ENCODE assay signal across 19 cellular contexts in the genomic region with DNA sequence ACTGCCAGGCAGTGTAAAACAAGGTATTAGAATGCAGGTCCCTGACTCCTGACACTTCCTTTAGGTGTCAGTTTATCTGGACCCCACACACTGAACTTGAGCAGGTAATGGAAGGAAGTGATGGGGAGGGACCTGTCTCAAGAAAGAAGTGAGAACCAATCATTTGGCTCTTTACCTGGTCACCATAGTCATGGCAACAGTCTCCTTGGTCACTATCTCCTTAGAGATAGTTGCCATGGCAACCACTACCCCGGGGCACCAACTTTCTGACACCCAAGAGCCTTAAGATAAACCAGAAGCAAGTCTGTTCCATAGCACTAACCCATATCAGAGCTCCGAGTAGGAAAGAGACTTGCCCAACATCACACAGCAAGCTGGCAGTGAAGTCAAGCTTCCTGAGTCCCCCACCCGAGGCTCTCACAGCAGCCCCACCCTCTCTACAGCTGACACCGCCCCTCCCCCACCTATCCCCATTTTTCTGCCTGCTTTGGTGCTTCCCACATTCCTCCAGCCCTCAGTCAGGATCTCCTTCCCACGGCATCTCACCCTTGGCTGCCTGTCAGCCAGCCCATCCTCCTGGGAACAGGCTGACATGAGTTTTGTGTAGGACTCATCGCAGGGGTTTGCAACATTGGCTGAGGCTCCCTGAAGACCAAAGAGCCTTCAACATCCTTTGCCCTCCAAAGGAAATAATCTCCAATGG. TPM values are rescaled to one million over a fixed set of nuclear protein-coding genes. Genes with fewer than 3 reads are reported as not detected.
A peak's percentile ranks its signal among the peaks of the same experiment; 100 is the strongest.
DNase-seq lines count a peak whose midpoint lies in the region; TF ChIP-seq lines count a peak whose summit lies in the region.
"Had no signal": no experiment of that assay in that cellular context is flagged by ENCODE, and none has a peak within 500 bp of the region (broad histone marks: within the 10 kb centered on the region; RNA-seq: fewer than 3 reads in every experiment).

No MANE protein-coding gene starts in this region.

- H3K27me3 ChIP-seq in MG63: no peaks in the 10 kb centered on the region
- peaks cover 0 to 6% (median 0%) of the 10 kb centered on the region in 4 donors for H3K27me3 ChIP-seq in esophagus squamous epithelium
- H3K27me3 ChIP-seq: ovary, SJCRH30 had no signal

- intact Hi-C loops in posterior vena cava (cut with DNase I): no loop called here
- intact Hi-C loops in esophagus squamous epithelium (cut with DNase I): loop anchor here (5.0 kb wide), 1 partner anchor 36 kb away; no protein-coding TSS in a partner anchor

- TF ChIP-seq POLR2A in esophagus squamous epithelium (IDR thresholded peaks at IDR 0.05): no peak

- no peak overlapping the region for H3K4me3 ChIP-seq in MG63
- no peak overlapping the region for H3K4me3 ChIP-seq in fibroblast of mammary gland (ENCODE audit: control insufficient read depth, low read depth, low read length)
- H3K4me3 ChIP-seq in esophagus squamous epithelium: no peak overlapping the region
- H3K4me3 ChIP-seq: ovary, SJCRH30 had no signal

- peak overlapping the region in 2 of 4 donors; percentile 52 to 75 for H3K27ac ChIP-seq in esophagus squamous epithelium
- H3K27ac ChIP-seq: ovary, SJCRH30 had no signal

- WGBS in esophagus squamous epithelium, 2 donors: 36 to 38% methylated on average over 4 to 6 of the region's 6 CpGs

- H3K4me1 ChIP-seq in esophagus squamous epithelium: peaks cover 0 to 15% (median 9%) of the 10 kb centered on the region in 3 donors
- H3K4me1 ChIP-seq: SJCRH30 had no signal

- no peaks in the 10 kb centered on the region for H3K36me3 ChIP-seq in MG63
- H3K36me3 ChIP-seq in esophagus squamous epithelium: no peaks in the 10 kb centered on the region
- H3K36me3 ChIP-seq: ovary, SJCRH30 had no signal

- DNase-seq in ELF-1 (ENCODE audit: low read depth, low spot score) (peak; percentile 87), MG63 (peak; percentile 89), fibroblast of mammary gland (ENCODE audit: low read depth) (peak; percentile 90), posterior vena cava (ENCODE audit: low spot score) (peak; percentile 86), NCI-H146 treated with DMSO at 0.1 percent for 48 hours (lab: John Stamatoyannopoulos, UW; ENCODE audit: unreplicated experiment) (no peak), DMS79 treated with DMSO at 0.1 percent for 48 hours (lab: John Stamatoyannopoulos, UW) (no peak), esophagus squamous epithelium (lab: John Stamatoyannopoulos, UW) (no peak)
- no peak for DNase-seq in stimulated activated CD4-positive, alpha-beta T cell treated with anti-CD3 and anti-CD28 coated beads, Interleukin-12 subunit alpha, Interleukin-12 subunit beta, amount 100 ng/mL, for 4 hours
- DNase-seq: activated CD4-positive, CD25-positive, alpha-beta regulatory T cell; activated T-cell treated with anti-CD3 and anti-CD28 coated beads, Interleukin-2, amount 50 U/mL, for 1 hour; CD4-positive, alpha-beta T cell; effector memory CD4-positive, alpha-beta T cell; mesenchymal stem cell; NCI-H1417 treated with DMSO at 0.1 percent for 48 hours; SJCRH30; stimulated activated CD4-positive, alpha-beta T cell treated with anti-CD3 and anti-CD28 coated beads, Interleukin-4, amount 100 ng/mL, for 1 hour; stimulated activated naive CD4-positive, alpha-beta T cell had no signal

- H3K9me3 ChIP-seq in MG63 (no peaks in the 10 kb centered on the region; the same call in 1 of the 2 replicates), esophagus squamous epithelium (no peaks in the 10 kb centered on the region)
- H3K9me3 ChIP-seq: ovary had no signal

- no peak for TF ChIP-seq CTCF in fibroblast of mammary gland (conservative IDR thresholded peaks at IDR 0.05; ENCODE audit: control insufficient read depth, insufficient read depth, low read depth, low read length)
- TF ChIP-seq CTCF in esophagus squamous epithelium (IDR thresholded peaks at IDR 0.05): no peak

RNA-seq across cellular contexts. Expression of gene HM13, which starts 16.3 kb away (rescaled TPM):
- 115 and 155 TPM in 2 replicates for total RNA-seq in MG63 (2014; rRNA removed; shearing (Covaris generic); ENCODE audit: low replicate concordance)
- total RNA-seq in posterior vena cava (100 to 1,000 TPM; 118 TPM), esophagus squamous epithelium (100 to 1,000 TPM in 2 of 4 donors, 10 to 100 TPM in 2; 76.3 to 162 (median 108) TPM)

RNA-seq across cellular contexts. Expression of gene REM1, which starts 22.9 kb away (rescaled TPM):
- not detected in 2 replicates for total RNA-seq in MG63 (2014; rRNA removed; shearing (Covaris generic); ENCODE audit: low replicate concordance)
- 1 to 10 TPM; 5.2 to 6.7 TPM for total RNA-seq in posterior vena cava
- 1 to 10 TPM in 2 of 4 donors, under 1 TPM in 1, not detected in 1; 0.18 to 4.0 (median 1.3) TPM for total RNA-seq in esophagus squamous epithelium
- total RNA-seq: CD4-positive, alpha-beta T cell; H1; SJCRH30 had no signal

RNA-seq across cellular contexts. Expression of gene DEFB124, which starts 23.1 kb away (rescaled TPM):
- not detected in 2 replicates for total RNA-seq in MG63 (2014; rRNA removed; shearing (Covaris generic); ENCODE audit: low replicate concordance)
- total RNA-seq in posterior vena cava (1 to 10 TPM in 1 of 2 donors, under 1 TPM in 1; 0.76 to 2.9 TPM), esophagus squamous epithelium (not detected)
- total RNA-seq: CD4-positive, alpha-beta T cell; H1; SJCRH30 had no signal

RNA-seq across cellular contexts. Expression of gene DEFB123, which starts 57.6 kb away (rescaled TPM):
- total RNA-seq in MG63 (2014; rRNA removed; shearing (Covaris generic); ENCODE audit: low replicate concordance): not detected in 2 replicates
- total RNA-seq in posterior vena cava (not detected), esophagus squamous epithelium (not detected)
- total RNA-seq: CD4-positive, alpha-beta T cell; H1; ovary; SJCRH30 had no signal

Comparison
In these comparisons a context has a peak if more than half of its experiments do, and no peak if none do; other contexts are left out.
1. DNase-seq: peak in ELF-1 (single experiment), MG63 (single experiment), fibroblast of mammary gland (single experiment) and posterior vena cava (single experiment); none in NCI-H146 treated with DMSO at 0.1 percent for 48 hours (single experiment), DMS79 treated with DMSO at 0.1 percent for 48 hours (single experiment), esophagus squamous epithelium (single experiment) and stimulated activated CD4-positive, alpha-beta T cell treated with anti-CD3 and anti-CD28 coated beads, Interleukin-12 subunit alpha, Interleukin-12 subunit beta, amount 100 ng/mL, for 4 hours (single experiment).